30 cellular contexts compared by ENCODE assay signal in the genomic region with DNA sequence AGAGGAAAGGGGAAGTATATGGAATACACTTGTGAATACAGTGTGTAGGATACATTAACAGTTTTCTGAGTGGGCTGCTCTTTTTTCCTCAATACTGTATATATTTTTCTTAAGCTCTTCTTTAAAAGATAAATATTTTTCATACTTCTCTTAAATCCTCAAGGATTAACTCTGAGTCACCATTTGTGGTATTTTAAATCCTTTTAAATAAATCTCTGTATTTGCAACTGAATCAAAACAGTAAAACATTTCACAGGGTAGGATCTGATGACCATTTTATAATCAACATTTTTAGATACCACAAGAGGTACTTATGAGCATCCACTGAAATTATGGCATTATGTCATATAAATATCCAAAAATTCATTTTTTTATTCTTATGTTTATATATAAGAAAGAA.
DNase-seq lines count a peak whose midpoint lies in the region; ATAC-seq and TF ChIP-seq lines count a peak whose summit lies in the region.
"Had no signal": no experiment of that assay in that cellular context is flagged by ENCODE, and none has a peak within 500 bp of the region (broad histone marks: within the 10 kb centered on the region; RNA-seq: fewer than 3 reads in every experiment).

No MANE protein-coding gene starts in this region.

- no TSS peak for BruUV-seq in IMR-90 (replicated peaks; lab: Mats Ljungman, UMichigan)

- CTCF ChIA-PET in IMR-90 (lab: Yijun Ruan, JAX): interaction anchor here (1.1 kb wide), 1 partner anchor 33 kb away, joined by 3 read pairs; no protein-coding TSS in a partner anchor

- POLR2A ChIA-PET in IMR-90 (lab: Charles Lee; ENCODE audit: unreplicated experiment): no interaction called here

- H3F3A ChIP-seq in DOHH2 (ENCODE audit: control insufficient read depth, insufficient read depth) (peaks cover 6% of the 10 kb centered on the region; the same call in 1 of the 2 replicates), MM.1S (ENCODE audit: insufficient read depth, low read length) (peaks cover 15% of the 10 kb centered on the region)

- no peak overlapping the region for H3K4me3 ChIP-seq in DOHH2 (ENCODE audit: low read length)
- H3K4me3 ChIP-seq in IMR-90 (ENCODE audit: insufficient read depth, low read depth, low read length): no peak overlapping the region
- no peak overlapping the region for H3K4me3 ChIP-seq in choroid plexus epithelial cell (ENCODE audit: low read depth, low read length)
- no peak overlapping the region for H3K4me3 ChIP-seq in testis
- no peak overlapping the region for H3K4me3 ChIP-seq in MM.1S (ENCODE audit: low read length)
- H3K4me3 ChIP-seq: body of pancreas, lung, mucosa of descending colon, ovary, thoracic aorta, uterus had no signal

- H2BK5ac ChIP-seq in IMR-90 (ENCODE audit: low read depth, low read length, poor library complexity, severe bottlenecking): peak overlapping the region; percentile 21

- intact Hi-C loops in IMR-90 (cut with micrococcal nuclease): no loop called here
- intact Hi-C loops in testis (cut with DNase I; ENCODE audit: low total_unique reads): no loop called here

- H3K9me3 ChIP-seq in DOHH2 (ENCODE audit: control insufficient read depth, insufficient read depth, low read length): peaks cover 5% of the 10 kb centered on the region; the same call in 1 of the 2 replicates
- peaks cover 2% of the 10 kb centered on the region for H3K9me3 ChIP-seq in IMR-90 (ENCODE audit: control insufficient read depth, insufficient read depth, low read length)
- H3K9me3 ChIP-seq in testis: no peaks in the 10 kb centered on the region
- no peaks in the 10 kb centered on the region for H3K9me3 ChIP-seq in MM.1S (replicated peaks; ENCODE audit: insufficient read depth, low read length)
- H3K9me3 ChIP-seq: BE2C, SK-N-SH, thoracic aorta, uterus had no signal

- dilution Hi-C loops in IMR-90 (cut with HindIII; ENCODE audit: low sequenced_read_pairs, unreplicated experiment): no loop called here

- DNase-seq in IMR-90: peak; percentile 82
- DNase-seq in choroid plexus epithelial cell (ENCODE audit: low read depth): peak; percentile 23
- DNase-seq in non-pigmented ciliary epithelial cell (ENCODE audit: low read depth): peak; percentile 27
- no peak for DNase-seq in NCI-H345 (lab: John Stamatoyannopoulos, UW)
- DNase-seq in KG1 (lab: John Stamatoyannopoulos, UW): no peak
- DNase-seq in testis: no peak
- no peak for DNase-seq in MM.1S
- DNase-seq: activated CD4-positive, CD25-positive, alpha-beta regulatory T cell; activated CD8-positive, alpha-beta memory T cell treated with anti-CD3 and anti-CD28 coated beads, Interleukin-2, amount 10 ng/mL, durations not matched to agents 7 days and 5 days; activated T-cell treated with anti-CD3 and anti-CD28 coated beads, Interleukin-2, amount 50 U/mL, for 4 hours; BE2C; body of pancreas; CD8-positive, alpha-beta T cell; hippocampal formation; left cardiac atrium; mucosa of descending colon; NCI-H1694; NCI-H510A; ovary; SK-N-SH; stimulated activated CD4-positive, alpha-beta T cell treated with anti-CD3 and anti-CD28 coated beads, Interleukin-2, amount 100 ng/mL, for 24 hours; stimulated activated naive CD8-positive, alpha-beta T cell treated with anti-CD3 and anti-CD28 coated beads, Interleukin-15, Interleukin-2, amounts not matched to agents 100 U/mL and 50 U/mL, for 24 hours; T-helper 17 cell; uterus had no signal

- peak; percentile 88 for ATAC-seq in IMR-90 (ENCODE audit: low read depth)
- ATAC-seq: activated CD8-positive, alpha-beta memory T cell treated with anti-CD3 and anti-CD28 coated beads, Interleukin-2, amount 10 ng/mL, durations not matched to agents 7 days and 5 days; activated T-cell treated with anti-CD3 and anti-CD28 coated beads, Interleukin-2, amount 50 U/mL, for 4 hours; body of pancreas; CD8-positive, alpha-beta T cell; left cardiac atrium; mucosa of descending colon; natural killer cell treated with Interleukin-12 subunit alpha and Interleukin-12 subunit beta and Interleukin-15 and Interleukin-18, amount 100 ng/mL, for 72 hours; Right ventricle myocardium inferior; stimulated activated naive CD8-positive, alpha-beta T cell treated with anti-CD3 and anti-CD28 coated beads, Interleukin-15, Interleukin-2, amounts not matched to agents 100 U/mL and 50 U/mL, for 24 hours; T-helper 17 cell had no signal

- H3K4me1 ChIP-seq in DOHH2 (ENCODE audit: control insufficient read depth, low read length): peaks cover 49% of the 10 kb centered on the region
- peaks cover 4% of the 10 kb centered on the region for H3K4me1 ChIP-seq in IMR-90 (ENCODE audit: control insufficient read depth, insufficient read depth, low read length)
- H3K4me1 ChIP-seq in testis: no peaks in the 10 kb centered on the region
- peaks cover 34% of the 10 kb centered on the region for H3K4me1 ChIP-seq in MM.1S (ENCODE audit: low read length)
- H3K4me1 ChIP-seq: BE2C, body of pancreas had no signal

- no peak overlapping the region for H2AK5ac ChIP-seq in IMR-90 (ENCODE audit: low read depth, low read length)

- H4K91ac ChIP-seq in IMR-90 (ENCODE audit: insufficient read depth, low read depth, low read length): no peak overlapping the region

- H3K4me2 ChIP-seq in DOHH2 (ENCODE audit: low read length) (peak overlapping the region; percentile 30), IMR-90 (ENCODE audit: low read depth, low read length) (no peak overlapping the region), MM.1S (ENCODE audit: low read depth, low read length) (no peak overlapping the region)
- H3K4me2 ChIP-seq: SK-N-SH had no signal

- H3K27me3 ChIP-seq in DOHH2 (ENCODE audit: control insufficient read depth, low read length): no peaks in the 10 kb centered on the region
- H3K27me3 ChIP-seq in IMR-90 (ENCODE audit: control insufficient read depth, insufficient read depth, low read length): no peaks in the 10 kb centered on the region
- H3K27me3 ChIP-seq in testis: no peaks in the 10 kb centered on the region
- no peaks in the 10 kb centered on the region for H3K27me3 ChIP-seq in MM.1S (replicated peaks; ENCODE audit: insufficient read depth, low read length)
- H3K27me3 ChIP-seq: BE2C, body of pancreas, ovary, uterus had no signal

- TF ChIP-seq POLR2A in IMR-90 (IDR thresholded peaks at IDR 0.05; ENCODE audit: low read depth, low read length): no peak
- TF ChIP-seq POLR2A in testis (IDR thresholded peaks at IDR 0.05): no peak

- no peak for TF ChIP-seq RAD21 in IMR-90 (IDR thresholded peaks at IDR 0.05; ENCODE audit: low read length)

- H3K36me3 ChIP-seq in DOHH2 (ENCODE audit: control insufficient read depth, low read length): peaks cover 36% of the 10 kb centered on the region
- H3K36me3 ChIP-seq in IMR-90 (ENCODE audit: control insufficient read depth, insufficient read depth, low read length): peaks cover 9% of the 10 kb centered on the region; the same call in 1 of the 2 replicates
- H3K36me3 ChIP-seq in testis (ENCODE audit: low read depth, missing control alignments): no peaks in the 10 kb centered on the region
- H3K36me3 ChIP-seq in MM.1S (replicated peaks; ENCODE audit: insufficient read depth, low read length): no peaks in the 10 kb centered on the region
- H3K36me3 ChIP-seq: BE2C, ovary, thoracic aorta, uterus had no signal

- H3K9ac ChIP-seq in IMR-90 (ENCODE audit: low read depth, low read length) (no peak overlapping the region), MM.1S (ENCODE audit: low read length) (no peak overlapping the region)
- H3K9ac ChIP-seq: SK-N-SH had no signal

- no peak overlapping the region for H3K4ac ChIP-seq in IMR-90 (ENCODE audit: low read depth, low read length)

- H2BK15ac ChIP-seq in IMR-90 (ENCODE audit: low read depth, low read length): no peak overlapping the region

- H4K5ac ChIP-seq in IMR-90 (ENCODE audit: low read depth, low read length): no peak overlapping the region

- H3K9me2 ChIP-seq in DOHH2 (replicated peaks; ENCODE audit: control insufficient read depth, low read length) (no peaks in the 10 kb centered on the region), MM.1S (replicated peaks; ENCODE audit: insufficient read depth, low read length) (no peaks in the 10 kb centered on the region)
- H3K9me2 ChIP-seq: SK-N-SH had no signal

- TF ChIP-seq CTCF in DOHH2 (IDR thresholded peaks at IDR 0.05; ENCODE audit: low read depth, low read length, poor library complexity, severe bottlenecking) (no peak), IMR-90 (conservative IDR thresholded peaks at IDR 0.05; ENCODE audit: low read depth, low read length) (no peak), choroid plexus epithelial cell (conservative IDR thresholded peaks at IDR 0.05; ENCODE audit: low read depth, low read length) (no peak), testis (IDR thresholded peaks at IDR 0.05) (no peak), MM.1S (IDR thresholded peaks at IDR 0.05; ENCODE audit: low read length) (no peak)

- H4K8ac ChIP-seq in IMR-90 (ENCODE audit: low read depth in 2 of 2, low read length in 2 of 2): no peak overlapping the region

- no peak overlapping the region for H3K18ac ChIP-seq in IMR-90 (ENCODE audit: low read depth, low read length)

- H3K79me1 ChIP-seq in IMR-90 (ENCODE audit: low read depth in 1 of 2, low read length in 2 of 2): peaks cover 0 to 5% of the 10 kb centered on the region in 2 experiments; a peak in 2 of 4 replicates

- peak overlapping the region; percentile 73 for H3K27ac ChIP-seq in DOHH2 (ENCODE audit: low read depth, low read length)
- peak overlapping the region; percentile 43; the same call in 1 of the 2 replicates for H3K27ac ChIP-seq in IMR-90 (ENCODE audit: insufficient read depth, low read length)
- no peak overlapping the region for H3K27ac ChIP-seq in testis
- no peak overlapping the region for H3K27ac ChIP-seq in MM.1S (ENCODE audit: low read length)
- H3K27ac ChIP-seq: body of pancreas, HL-60, ovary, thoracic aorta, uterus had no signal

- H2AK9ac ChIP-seq in IMR-90 (replicated peaks; ENCODE audit: low read depth, low read length, poor library complexity): no peak overlapping the region

- no peak overlapping the region for H2BK20ac ChIP-seq in IMR-90 (ENCODE audit: low read depth, low read length)

- H3K14ac ChIP-seq in IMR-90 (replicated peaks; ENCODE audit: low read depth, low read length): no peak overlapping the region

- H2AFZ ChIP-seq in IMR-90 (replicated peaks; ENCODE audit: low read length, poor library complexity) (no peak overlapping the region), MM.1S (ENCODE audit: low read length) (no peak overlapping the region)

- 0 out of 2 replicates have a peak, but pooled peaks cover 3% of the 10 kb centered on the region for H3K9me1 ChIP-seq in IMR-90 (ENCODE audit: insufficient read depth, low read length)

- H3K23ac ChIP-seq in IMR-90 (ENCODE audit: low read depth, low read length): no peak overlapping the region

- in situ Hi-C loops in IMR-90 (cut with MboI; ENCODE audit: low sequenced_read_pairs): no loop called here

- no peaks in the 10 kb centered on the region for H4K20me1 ChIP-seq in DOHH2 (ENCODE audit: control insufficient read depth, insufficient read depth, low read depth, low read length)
- H4K20me1 ChIP-seq in IMR-90 (ENCODE audit: insufficient read depth, low read length): no peaks in the 10 kb centered on the region; the same call in 1 of the 2 replicates
- H4K20me1 ChIP-seq in MM.1S (ENCODE audit: insufficient read depth, low read length): no peaks in the 10 kb centered on the region; the same call in none of the 2 replicates

- no peak overlapping the region for H3K56ac ChIP-seq in IMR-90 (ENCODE audit: extremely low read depth, insufficient read depth, low read length)

- no peak overlapping the region for H2BK120ac ChIP-seq in IMR-90 (ENCODE audit: low read depth, low read length)

- H3K79me2 ChIP-seq in DOHH2 (ENCODE audit: control insufficient read depth, low read length) (peaks cover 50% of the 10 kb centered on the region), MM.1S (ENCODE audit: low read length) (peaks cover 92% of the 10 kb centered on the region)

Comparison
In these comparisons a context has a peak if more than half of its experiments do, and no peak if none do; other contexts are left out.
1. H3K27ac ChIP-seq: peak in DOHH2 (single experiment) and IMR-90 (single experiment); none in testis (0 of 2) and MM.1S (single experiment).
2. DNase-seq: peak in IMR-90 (single experiment), choroid plexus epithelial cell (single experiment) and non-pigmented ciliary epithelial cell (single experiment); none in NCI-H345 (single experiment), KG1 (single experiment), testis (single experiment) and MM.1S (single experiment).